1 cellular context compared by ENCODE assay signal in the genomic region with DNA sequence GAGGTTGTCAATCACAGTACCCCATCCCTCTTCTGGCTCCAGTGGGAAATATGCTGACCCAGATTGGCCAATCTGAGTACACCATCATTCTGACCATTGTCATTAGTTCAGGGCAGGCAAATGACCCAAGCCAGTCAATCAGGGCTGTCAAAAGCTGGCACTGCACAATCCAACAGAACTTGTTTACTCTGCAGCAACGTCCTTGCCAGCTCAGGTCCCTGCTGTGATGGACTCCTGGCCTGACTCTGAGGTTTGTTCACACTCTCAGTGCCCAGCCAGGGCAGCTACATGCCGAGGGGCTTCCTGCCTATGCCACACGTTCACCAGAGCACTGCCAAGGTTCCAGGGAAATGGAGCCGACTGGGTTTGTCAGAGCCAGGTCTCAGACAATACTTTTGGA.
TF ChIP-seq lines count a peak whose summit lies in the region.

No MANE protein-coding gene starts in this region.

TF ChIP-seq in H1, 55 proteins besides CTCF, POLR2A, EP300 and RAD21:
- TF ChIP-seq ASH2L (IDR thresholded peaks at IDR 0.05; ENCODE audit: low read length) (no peak), CEBPB (IDR thresholded peaks at IDR 0.05; ENCODE audit: low read depth, low read length) (no peak), SUZ12 (IDR thresholded peaks at IDR 0.05; ENCODE audit: low read length) (no peak), TAF1 (IDR thresholded peaks at IDR 0.05; ENCODE audit: low read depth, low read length) (no peak), RXRA (IDR thresholded peaks at IDR 0.05; ENCODE audit: insufficient read depth, low read depth, low read length) (no peak), EZH2 (IDR thresholded peaks at IDR 0.05; ENCODE audit: low read depth, low read length, severe bottlenecking) (no peak), TCF12 (IDR thresholded peaks at IDR 0.05; ENCODE audit: low read depth, low read length) (no peak), YY1 (IDR thresholded peaks at IDR 0.05; ENCODE audit: low read depth, low read length) (no peak), KDM5A (IDR thresholded peaks at IDR 0.05; ENCODE audit: low read length) (no peak), SAP30 (IDR thresholded peaks at IDR 0.05; ENCODE audit: insufficient read depth, insufficient replicate concordance, low read length) (no peak), CBX5 (IDR thresholded peaks at IDR 0.05; ENCODE audit: low read depth, low read length) (no peak), JUND (IDR thresholded peaks at IDR 0.05; ENCODE audit: low read length) (no peak), NRF1 (IDR thresholded peaks at IDR 0.05; ENCODE audit: low read depth, low read length) (no peak)
- TF ChIP-seq, protein P1, sequence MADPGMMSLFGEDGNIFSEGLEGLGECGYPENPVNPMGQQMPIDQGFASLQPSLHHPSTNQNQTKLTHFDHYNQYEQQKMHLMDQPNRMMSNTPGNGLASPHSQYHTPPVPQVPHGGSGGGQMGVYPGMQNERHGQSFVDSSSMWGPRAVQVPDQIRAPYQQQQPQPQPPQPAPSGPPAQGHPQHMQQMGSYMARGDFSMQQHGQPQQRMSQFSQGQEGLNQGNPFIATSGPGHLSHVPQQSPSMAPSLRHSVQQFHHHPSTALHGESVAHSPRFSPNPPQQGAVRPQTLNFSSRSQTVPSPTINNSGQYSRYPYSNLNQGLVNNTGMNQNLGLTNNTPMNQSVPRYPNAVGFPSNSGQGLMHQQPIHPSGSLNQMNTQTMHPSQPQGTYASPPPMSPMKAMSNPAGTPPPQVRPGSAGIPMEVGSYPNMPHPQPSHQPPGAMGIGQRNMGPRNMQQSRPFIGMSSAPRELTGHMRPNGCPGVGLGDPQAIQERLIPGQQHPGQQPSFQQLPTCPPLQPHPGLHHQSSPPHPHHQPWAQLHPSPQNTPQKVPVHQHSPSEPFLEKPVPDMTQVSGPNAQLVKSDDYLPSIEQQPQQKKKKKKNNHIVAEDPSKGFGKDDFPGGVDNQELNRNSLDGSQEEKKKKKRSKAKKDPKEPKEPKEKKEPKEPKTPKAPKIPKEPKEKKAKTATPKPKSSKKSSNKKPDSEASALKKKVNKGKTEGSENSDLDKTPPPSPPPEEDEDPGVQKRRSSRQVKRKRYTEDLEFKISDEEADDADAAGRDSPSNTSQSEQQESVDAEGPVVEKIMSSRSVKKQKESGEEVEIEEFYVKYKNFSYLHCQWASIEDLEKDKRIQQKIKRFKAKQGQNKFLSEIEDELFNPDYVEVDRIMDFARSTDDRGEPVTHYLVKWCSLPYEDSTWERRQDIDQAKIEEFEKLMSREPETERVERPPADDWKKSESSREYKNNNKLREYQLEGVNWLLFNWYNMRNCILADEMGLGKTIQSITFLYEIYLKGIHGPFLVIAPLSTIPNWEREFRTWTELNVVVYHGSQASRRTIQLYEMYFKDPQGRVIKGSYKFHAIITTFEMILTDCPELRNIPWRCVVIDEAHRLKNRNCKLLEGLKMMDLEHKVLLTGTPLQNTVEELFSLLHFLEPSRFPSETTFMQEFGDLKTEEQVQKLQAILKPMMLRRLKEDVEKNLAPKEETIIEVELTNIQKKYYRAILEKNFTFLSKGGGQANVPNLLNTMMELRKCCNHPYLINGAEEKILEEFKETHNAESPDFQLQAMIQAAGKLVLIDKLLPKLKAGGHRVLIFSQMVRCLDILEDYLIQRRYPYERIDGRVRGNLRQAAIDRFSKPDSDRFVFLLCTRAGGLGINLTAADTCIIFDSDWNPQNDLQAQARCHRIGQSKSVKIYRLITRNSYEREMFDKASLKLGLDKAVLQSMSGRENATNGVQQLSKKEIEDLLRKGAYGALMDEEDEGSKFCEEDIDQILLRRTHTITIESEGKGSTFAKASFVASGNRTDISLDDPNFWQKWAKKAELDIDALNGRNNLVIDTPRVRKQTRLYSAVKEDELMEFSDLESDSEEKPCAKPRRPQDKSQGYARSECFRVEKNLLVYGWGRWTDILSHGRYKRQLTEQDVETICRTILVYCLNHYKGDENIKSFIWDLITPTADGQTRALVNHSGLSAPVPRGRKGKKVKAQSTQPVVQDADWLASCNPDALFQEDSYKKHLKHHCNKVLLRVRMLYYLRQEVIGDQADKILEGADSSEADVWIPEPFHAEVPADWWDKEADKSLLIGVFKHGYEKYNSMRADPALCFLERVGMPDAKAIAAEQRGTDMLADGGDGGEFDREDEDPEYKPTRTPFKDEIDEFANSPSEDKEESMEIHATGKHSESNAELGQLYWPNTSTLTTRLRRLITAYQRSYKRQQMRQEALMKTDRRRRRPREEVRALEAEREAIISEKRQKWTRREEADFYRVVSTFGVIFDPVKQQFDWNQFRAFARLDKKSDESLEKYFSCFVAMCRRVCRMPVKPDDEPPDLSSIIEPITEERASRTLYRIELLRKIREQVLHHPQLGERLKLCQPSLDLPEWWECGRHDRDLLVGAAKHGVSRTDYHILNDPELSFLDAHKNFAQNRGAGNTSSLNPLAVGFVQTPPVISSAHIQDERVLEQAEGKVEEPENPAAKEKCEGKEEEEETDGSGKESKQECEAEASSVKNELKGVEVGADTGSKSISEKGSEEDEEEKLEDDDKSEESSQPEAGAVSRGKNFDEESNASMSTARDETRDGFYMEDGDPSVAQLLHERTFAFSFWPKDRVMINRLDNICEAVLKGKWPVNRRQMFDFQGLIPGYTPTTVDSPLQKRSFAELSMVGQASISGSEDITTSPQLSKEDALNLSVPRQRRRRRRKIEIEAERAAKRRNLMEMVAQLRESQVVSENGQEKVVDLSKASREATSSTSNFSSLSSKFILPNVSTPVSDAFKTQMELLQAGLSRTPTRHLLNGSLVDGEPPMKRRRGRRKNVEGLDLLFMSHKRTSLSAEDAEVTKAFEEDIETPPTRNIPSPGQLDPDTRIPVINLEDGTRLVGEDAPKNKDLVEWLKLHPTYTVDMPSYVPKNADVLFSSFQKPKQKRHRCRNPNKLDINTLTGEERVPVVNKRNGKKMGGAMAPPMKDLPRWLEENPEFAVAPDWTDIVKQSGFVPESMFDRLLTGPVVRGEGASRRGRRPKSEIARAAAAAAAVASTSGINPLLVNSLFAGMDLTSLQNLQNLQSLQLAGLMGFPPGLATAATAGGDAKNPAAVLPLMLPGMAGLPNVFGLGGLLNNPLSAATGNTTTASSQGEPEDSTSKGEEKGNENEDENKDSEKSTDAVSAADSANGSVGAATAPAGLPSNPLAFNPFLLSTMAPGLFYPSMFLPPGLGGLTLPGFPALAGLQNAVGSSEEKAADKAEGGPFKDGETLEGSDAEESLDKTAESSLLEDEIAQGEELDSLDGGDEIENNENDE (IDR thresholded peaks at IDR 0.05; ENCODE audit: insufficient replicate concordance, low read length) = no peak
- TF ChIP-seq, protein P2, sequence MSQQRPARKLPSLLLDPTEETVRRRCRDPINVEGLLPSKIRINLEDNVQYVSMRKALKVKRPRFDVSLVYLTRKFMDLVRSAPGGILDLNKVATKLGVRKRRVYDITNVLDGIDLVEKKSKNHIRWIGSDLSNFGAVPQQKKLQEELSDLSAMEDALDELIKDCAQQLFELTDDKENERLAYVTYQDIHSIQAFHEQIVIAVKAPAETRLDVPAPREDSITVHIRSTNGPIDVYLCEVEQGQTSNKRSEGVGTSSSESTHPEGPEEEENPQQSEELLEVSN (IDR thresholded peaks at IDR 0.05) = no peak
- TF ChIP-seq, protein P3, sequence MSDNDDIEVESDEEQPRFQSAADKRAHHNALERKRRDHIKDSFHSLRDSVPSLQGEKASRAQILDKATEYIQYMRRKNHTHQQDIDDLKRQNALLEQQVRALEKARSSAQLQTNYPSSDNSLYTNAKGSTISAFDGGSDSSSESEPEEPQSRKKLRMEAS (IDR thresholded peaks at IDR 0.05) = no peak
